In genomic region chr17:6159541-6160187, GRCh38 we compare ENCODE assay signal across 1 cellular context.
TF ChIP-seq lines count a peak whose summit lies in the region.

No MANE protein-coding gene starts in this region.

TF ChIP-seq in WTC11, 78 proteins besides CTCF, POLR2A, EP300 and RAD21 (continued from another document):
- TF ChIP-seq ARID4B (CRISPR knock-in tag; IDR thresholded peaks at IDR 0.05; ENCODE audit: borderline replicate concordance): no peak
- TF ChIP-seq ATF3 (CRISPR knock-in tag; conservative IDR thresholded peaks at IDR 0.05): no peak
- no peak for TF ChIP-seq JAZF1 (CRISPR knock-in tag; IDR thresholded peaks at IDR 0.05)
- TF ChIP-seq ZBTB43 (CRISPR knock-in tag; IDR thresholded peaks at IDR 0.05): no peak
- no peak for TF ChIP-seq ZNF317 (CRISPR knock-in tag; IDR thresholded peaks at IDR 0.05; ENCODE audit: borderline replicate concordance, low read depth)
- TF ChIP-seq MAX (CRISPR knock-in tag; IDR thresholded peaks at IDR 0.05): no peak
- no peak for TF ChIP-seq USF2 (CRISPR knock-in tag; IDR thresholded peaks at IDR 0.05)
